8 cellular contexts compared by ENCODE assay signal in genomic region chr6:158559895-158560786, GRCh38. TPM values are rescaled to one million over a fixed set of nuclear protein-coding genes. Genes with fewer than 3 reads are reported as not detected.
A peak's percentile ranks its signal among the peaks of the same experiment; 100 is the strongest.
DNase-seq lines count a peak whose midpoint lies in the region; ATAC-seq and TF ChIP-seq lines count a peak whose summit lies in the region.

TMEM181 (plus strand) TSS chr6:158560091; CDS start chr6:158560225, 134 bp downstream.

- peaks cover 35% of the 10 kb centered on the region for H3K4me1 Mint-ChIP-seq in neural crest cell

- DNase-seq in DMS79 (lab: John Stamatoyannopoulos, UW): peak; percentile 46
- peak; percentile 72 for DNase-seq in Jurkat, Clone E6-1 (ENCODE audit: low read depth, low spot score)
- DNase-seq in activated effector memory CD4-positive, alpha-beta T cell treated with anti-CD3 and anti-CD28 coated beads, Interleukin-2, amount 50 U/mL, for 16 hours: peak; percentile 96
- peak; percentile 42 for DNase-seq in fibroblast of the conjunctiva (ENCODE audit: low read depth)
- peak; percentile 65 for DNase-seq in neural crest cell (ENCODE audit: low read depth, low spot score)

- H3K9me3 Mint-ChIP-seq in neural crest cell: no peaks in the 10 kb centered on the region

- no peaks in the 10 kb centered on the region for H3K9me3 ChIP-seq in stomach smooth muscle (ENCODE audit: control insufficient read depth in 2 of 2, low read length in 2 of 2)

- no peak for TF ChIP-seq CTCF in neural crest cell (conservative IDR thresholded peaks at IDR 0.05)

- H3K27me3 Mint-ChIP-seq in neural crest cell (ENCODE audit: low read depth): no peaks in the 10 kb centered on the region

- peak within 1 kb of the TSS; percentile 98 for H3K4me3 Mint-ChIP-seq in neural crest cell

- peak within 1 kb of the TSS; percentile 84 to 89 for H3K9ac ChIP-seq in stomach smooth muscle (ENCODE audit: low read length in 2 of 2)

- peak within 1 kb of the TSS; percentile 82 for H3K27ac ChIP-seq in stomach smooth muscle (ENCODE audit: low read length)

- peak; percentile 81 for ATAC-seq in GM21576 (IDR thresholded peaks at IDR 0.05; ENCODE audit: unreplicated experiment)

- H3K4me1 ChIP-seq in stomach smooth muscle (ENCODE audit: control insufficient read depth, insufficient read depth, low read length): peaks cover 19% of the 10 kb centered on the region

- H3K27ac Mint-ChIP-seq in neural crest cell (ENCODE audit: unreplicated experiment): peak within 1 kb of the TSS; percentile 88

- H3K36me3 Mint-ChIP-seq in neural crest cell (ENCODE audit: low read depth): no peaks in the 10 kb centered on the region

- peak; percentile 88 for TF ChIP-seq POLR2A in Raji (IDR thresholded peaks at IDR 0.05; ENCODE audit: insufficient read depth, low read depth, low read length)

- H3K36me3 ChIP-seq in stomach smooth muscle (ENCODE audit: control insufficient read depth in 2 of 2, insufficient read depth in 2 of 2, low read length in 2 of 2): no peaks in the 10 kb centered on the region

- H3K4me3 ChIP-seq in Jurkat, Clone E6-1 (ENCODE audit: low read length): peak within 1 kb of the TSS; percentile 70
- peak within 1 kb of the TSS; percentile 87 to 88 for H3K4me3 ChIP-seq in stomach smooth muscle (ENCODE audit: low read length in 2 of 2)

- H3K27me3 ChIP-seq in stomach smooth muscle (ENCODE audit: control insufficient read depth in 1 of 2, insufficient read depth in 2 of 2, low read length in 2 of 2): no peaks in the 10 kb centered on the region

RNA-seq across cellular contexts. Expression of gene TMEM181, which starts in this region (rescaled TPM):
- 8.2 TPM for polyA plus RNA-seq in Jurkat, Clone E6-1 (2012; ENCODE audit: insufficient read depth, insufficient read length)
- total RNA-seq in neural crest cell: 23.9 and 25.0 TPM in 2 replicates

Comparison
In these comparisons a context has a peak if more than half of its experiments do, and no peak if none do; other contexts are left out.
1. Peak in every context shown above with its lines: DNase-seq, ATAC-seq, H3K4me3 ChIP-seq and H3K27ac ChIP-seq.
2. DNase-seq: peak in every context shown above with its lines; median percentile 96 in activated effector memory CD4-positive, alpha-beta T cell treated with anti-CD3 and anti-CD28 coated beads, Interleukin-2, amount 50 U/mL, for 16 hours; 72 in Jurkat, Clone E6-1; 65 in neural crest cell; 46 in DMS79; 42 in fibroblast of the conjunctiva.